In the genomic region with DNA sequence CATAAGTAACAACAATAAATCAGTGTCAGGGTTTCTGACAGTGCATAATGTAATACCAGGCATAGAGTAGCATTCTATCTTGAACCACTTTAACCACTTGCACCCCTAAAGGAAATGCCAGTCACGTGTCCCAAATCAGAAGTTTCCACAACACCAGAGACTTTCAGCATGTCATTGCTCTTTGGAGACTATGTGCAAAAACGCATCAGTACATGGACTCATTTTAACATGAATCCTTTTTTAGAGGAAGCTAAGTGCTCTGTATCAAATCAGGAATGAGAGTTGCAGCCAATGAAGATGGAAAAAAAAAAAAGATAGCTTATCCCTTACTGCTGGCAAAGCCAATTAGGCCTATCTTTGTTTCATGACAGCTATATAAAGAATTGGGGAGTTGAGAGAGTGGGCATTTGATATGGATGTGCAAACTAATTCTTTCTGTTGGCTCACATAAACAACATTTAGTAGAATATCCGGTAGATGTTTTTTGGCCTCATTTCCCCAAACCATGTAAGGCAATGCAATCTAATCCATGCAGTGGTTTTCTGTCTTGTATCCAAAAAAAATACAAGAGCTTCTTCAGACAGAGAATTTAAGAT, we compare ENCODE assay signal across 19 cellular contexts.
DNase-seq lines count a peak whose midpoint lies in the region; TF ChIP-seq lines count a peak whose summit lies in the region.
"Had no signal": no experiment of that assay in that cellular context is flagged by ENCODE, and none has a peak within 500 bp of the region (broad histone marks: within the 10 kb centered on the region; RNA-seq: fewer than 3 reads in every experiment).

No MANE protein-coding gene starts in this region.

- H4K12ac ChIP-seq in trophoblast cell (ENCODE audit: low read depth, low read length) = no peak overlapping the region

- no peak overlapping the region for H2BK120ac ChIP-seq in trophoblast cell (ENCODE audit: insufficient read depth, low read length, poor library complexity)

- H3K9me3 ChIP-seq in SJCRH30 (replicated peaks) = peaks cover 14% of the 10 kb centered on the region
- no peaks in the 10 kb centered on the region for H3K9me3 ChIP-seq in ovary
- no peaks in the 10 kb centered on the region for H3K9me3 ChIP-seq in trophoblast cell (ENCODE audit: insufficient read depth, low read depth, low read length)
- H3K9me3 ChIP-seq in suprapubic skin = no peaks in the 10 kb centered on the region
- H3K9me3 ChIP-seq: gastroesophageal sphincter, mucosa of descending colon had no signal

- TF ChIP-seq POLR2A in ovary (IDR thresholded peaks at IDR 0.05) (no peak), suprapubic skin (IDR thresholded peaks at IDR 0.05) (no peak)

- H2AFZ ChIP-seq in trophoblast cell (ENCODE audit: insufficient read depth, low read length, poor library complexity) = no peak overlapping the region
- H2AFZ ChIP-seq: parathyroid adenoma, PC-9 had no signal

- H3K4me1 ChIP-seq in SJCRH30 (peaks cover 38% of the 10 kb centered on the region), ovary (ENCODE audit: insufficient read depth) (no peaks in the 10 kb centered on the region), trophoblast cell (ENCODE audit: control insufficient read depth in 1 of 2, insufficient read depth in 2 of 2, low read length in 2 of 2) (peaks cover 0 to 2% of the 10 kb centered on the region in 2 experiments), suprapubic skin (no peaks in the 10 kb centered on the region)
- H3K4me1 ChIP-seq: parathyroid adenoma had no signal

- no peak for TF ChIP-seq EP300 in ovary (IDR thresholded peaks at IDR 0.05)
- TF ChIP-seq EP300 in suprapubic skin (IDR thresholded peaks at IDR 0.05) = no peak

- no peak overlapping the region for H3K14ac ChIP-seq in trophoblast cell (ENCODE audit: low read length)

- peak overlapping the region; percentile 84 for H3K27ac ChIP-seq in SJCRH30
- no peak overlapping the region for H3K27ac ChIP-seq in ovary
- no peak overlapping the region for H3K27ac ChIP-seq in trophoblast cell (ENCODE audit: low read depth, low read length)
- H3K27ac ChIP-seq in suprapubic skin = no peak overlapping the region
- H3K27ac ChIP-seq: coronary artery, gastroesophageal sphincter, parathyroid adenoma, PC-9 had no signal

- H2AK5ac ChIP-seq in trophoblast cell (ENCODE audit: low read length) = no peak overlapping the region

- H4K91ac ChIP-seq in trophoblast cell (ENCODE audit: low read depth, low read length) = no peak overlapping the region

- H3K4me2 ChIP-seq in trophoblast cell (ENCODE audit: low read length) = no peak overlapping the region
- H3K4me2 ChIP-seq: PC-9 had no signal

- no peak overlapping the region for H3K18ac ChIP-seq in trophoblast cell (ENCODE audit: low read length)

- no peak overlapping the region for H2BK5ac ChIP-seq in trophoblast cell (ENCODE audit: low read depth, low read length, poor library complexity)

- H4K8ac ChIP-seq in trophoblast cell (ENCODE audit: low read depth, low read length) = no peak overlapping the region

- 26 to 40% (median 36%) methylated on average over 3 of the region's 3 CpGs for WGBS in ovary, 3 donors
- no CpG with 5 or more reads among the region's 3 CpGs for WGBS in trophoblast cell (ENCODE audit: extremely low coverage, insufficient coverage, insufficient read length)
- WGBS in suprapubic skin = 48% methylated on average over 3 of the region's 3 CpGs

- peak; percentile 96 for DNase-seq in EH (ENCODE audit: low read depth)
- DNase-seq in SJCRH30 = peak; percentile 53 to 82
- DNase-seq in fibroblast of gingiva (ENCODE audit: low read depth) = peak; percentile 90
- DNase-seq in myocyte (ENCODE audit: low read depth) = peak; percentile 74
- DNase-seq in ovary = no peak
- DNase-seq in trophoblast cell = no peak
- DNase-seq in NCI-H1694 (lab: John Stamatoyannopoulos, UW) = no peak
- DNase-seq in suprapubic skin (ENCODE audit: low spot score in 2 of 2) = no peak
- DNase-seq: activated CD4-positive, CD25-positive, alpha-beta regulatory T cell; KG1; mucosa of descending colon; NCI-H524; PC-9; stimulated activated CD4-positive, alpha-beta T cell treated with anti-CD3 and anti-CD28 coated beads, Interleukin-15, amount 100 ng/mL, for 24 hours; substantia nigra; T-helper 1 cell had no signal

- TF ChIP-seq CTCF in ovary (IDR thresholded peaks at IDR 0.05) = no peak
- TF ChIP-seq CTCF in suprapubic skin (IDR thresholded peaks at IDR 0.05) = no peak

- H3K23ac ChIP-seq in trophoblast cell (ENCODE audit: low read length) = no peak overlapping the region

- no peak overlapping the region for H3K9ac ChIP-seq in trophoblast cell (ENCODE audit: low read length)
- H3K9ac ChIP-seq: parathyroid adenoma had no signal

- H3K79me1 ChIP-seq in trophoblast cell (ENCODE audit: low read length) = no peaks in the 10 kb centered on the region

- H3K36me3 ChIP-seq in SJCRH30 = no peaks in the 10 kb centered on the region
- no peaks in the 10 kb centered on the region for H3K36me3 ChIP-seq in ovary
- no peaks in the 10 kb centered on the region for H3K36me3 ChIP-seq in trophoblast cell (ENCODE audit: control insufficient read depth in 1 of 2, insufficient read depth in 2 of 2, low read length in 2 of 2)
- H3K36me3 ChIP-seq in suprapubic skin = no peaks in the 10 kb centered on the region
- H3K36me3 ChIP-seq: gastroesophageal sphincter had no signal

- H2BK12ac ChIP-seq in trophoblast cell (ENCODE audit: low read length) = no peak overlapping the region

- intact Hi-C loops in ovary (cut with DNase I) = no loop called here

- no peak overlapping the region for H3K4ac ChIP-seq in trophoblast cell (ENCODE audit: low read depth, low read length)

- no peak overlapping the region for H3K4me3 ChIP-seq in SJCRH30
- no peak overlapping the region for H3K4me3 ChIP-seq in ovary
- H3K4me3 ChIP-seq in trophoblast cell (ENCODE audit: low read depth, low read length) = no peak overlapping the region
- H3K4me3 ChIP-seq in suprapubic skin = no peak overlapping the region
- H3K4me3 ChIP-seq: coronary artery, gastroesophageal sphincter, mucosa of descending colon, PC-9 had no signal

- no peaks in the 10 kb centered on the region for H3K79me2 ChIP-seq in trophoblast cell (ENCODE audit: control insufficient read depth, insufficient read depth, low read length, poor library complexity)
- H3K79me2 ChIP-seq: parathyroid adenoma had no signal

- H3K27me3 ChIP-seq in SJCRH30 (no peaks in the 10 kb centered on the region), ovary (no peaks in the 10 kb centered on the region), trophoblast cell (ENCODE audit: insufficient read depth, low read length) (no peaks in the 10 kb centered on the region), suprapubic skin (no peaks in the 10 kb centered on the region)
- H3K27me3 ChIP-seq: gastroesophageal sphincter had no signal

Comparison
In these comparisons a context has a peak if more than half of its experiments do, and no peak if none do; other contexts are left out.
1. DNase-seq: peak in EH (single experiment), SJCRH30 (2 of 2), fibroblast of gingiva (single experiment) and myocyte (single experiment); none in ovary (0 of 5), trophoblast cell (0 of 2), NCI-H1694 (single experiment) and suprapubic skin (0 of 2).